ENCODE assay signal across 1 cellular context in the genomic region with DNA sequence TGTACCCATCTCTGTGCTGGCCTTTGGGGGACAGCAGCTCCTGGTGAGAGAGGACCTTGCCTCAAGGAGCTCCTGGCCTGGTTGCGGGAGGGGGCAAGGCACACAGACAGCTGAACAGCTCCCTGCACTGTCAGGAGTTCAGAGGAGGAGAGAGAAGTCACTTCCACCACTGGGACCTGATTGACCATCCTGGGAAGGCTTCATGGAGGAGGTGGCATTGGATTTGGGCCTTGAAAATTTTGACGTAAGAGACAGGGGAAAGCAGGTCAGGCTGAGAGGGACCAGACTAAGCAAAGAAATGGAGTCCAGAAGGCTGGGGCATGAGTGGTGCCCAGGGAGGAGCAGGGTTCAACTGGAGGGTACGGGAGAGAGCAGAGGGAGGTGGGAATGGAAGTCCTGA.
TF ChIP-seq lines count a peak whose summit lies in the region.

No MANE protein-coding gene starts in this region.

TF ChIP-seq in K562, 482 proteins besides CTCF, POLR2A, EP300 and RAD21 (continued from another document):
- TF ChIP-seq POLR2G (IDR thresholded peaks at IDR 0.05; ENCODE audit: low read depth, low read length) (no peak), CREB5 (CRISPR knock-in tag; IDR thresholded peaks at IDR 0.05) (no peak), YBX1 (IDR thresholded peaks at IDR 0.05) (no peak)
